3 cellular contexts compared by ENCODE assay signal in genomic region chr1:16776835-16777234, GRCh38. TPM values are rescaled to one million over a fixed set of nuclear protein-coding genes. Genes with fewer than 3 reads are reported as not detected.
"Had no signal": no experiment of that assay in that cellular context is flagged by ENCODE, and none has a peak within 500 bp of the region (broad histone marks: within the 10 kb centered on the region; RNA-seq: fewer than 3 reads in every experiment).

No MANE protein-coding gene starts in this region.

RNA-seq across cellular contexts. Expression of gene RNU1-4, which starts 36.5 kb away (rescaled TPM):
- total RNA-seq: HT1080, M059J had no signal
- polyA plus RNA-seq: IgD-negative memory B cell had no signal
